Comparison of ENCODE assay signal across 8 cellular contexts in genomic region chr2:31233216-31233615, GRCh38. TPM values are rescaled to one million over a fixed set of nuclear protein-coding genes. Genes with fewer than 3 reads are reported as not detected.
DNase-seq lines count a peak whose midpoint lies in the region; ATAC-seq and TF ChIP-seq lines count a peak whose summit lies in the region.

No MANE protein-coding gene starts in this region.

- H3K27ac ChIP-seq in SK-N-SH (ENCODE audit: low read depth in 2 of 2, low read length in 1 of 2) (peak overlapping the region in 1 of 2 experiments; percentile 39; a peak in 1 of 4 replicates), OCI-LY3 (ENCODE audit: low read length) (no peak overlapping the region), substantia nigra (ENCODE audit: low read depth, low read length, poor library complexity, severe bottlenecking) (no peak overlapping the region)
- no peak overlapping the region for H3K27ac ChIP-seq in effector memory CD4-positive, alpha-beta T cell (ENCODE audit: insufficient read depth, low read length, poor library complexity, severe bottlenecking)

- WGBS in SK-N-SH (ENCODE audit: low lambda C conversion rate): 100% methylated on average over 1 of the region's 1 CpG

- H3K4me2 ChIP-seq in SK-N-SH: peak overlapping the region; percentile 95
- peak overlapping the region; percentile 75 for H3K4me2 ChIP-seq in OCI-LY3 (ENCODE audit: low read length)

- H3K36me3 ChIP-seq in SK-N-SH (replicated peaks in 1 of 2; ENCODE audit: control insufficient read depth in 1 of 2, insufficient read depth in 2 of 2, low read length in 1 of 2) (peaks cover 2 to 6% of the 10 kb centered on the region in 2 experiments), OCI-LY3 (replicated peaks; ENCODE audit: low read depth, low read length) (no peaks in the 10 kb centered on the region)
- no peaks in the 10 kb centered on the region for H3K36me3 ChIP-seq in effector memory CD4-positive, alpha-beta T cell (ENCODE audit: control insufficient read depth, insufficient read depth, low read length)

- H2AFZ ChIP-seq in SK-N-SH (ENCODE audit: low read depth) (peak overlapping the region; percentile 45; the same call in 1 of the 2 replicates), OCI-LY3 (ENCODE audit: low read depth, low read length) (peak overlapping the region; percentile 78; the same call in 1 of the 2 replicates)

- H3K4me1 ChIP-seq in SK-N-SH (ENCODE audit: control insufficient read depth in 1 of 2, insufficient read depth in 2 of 2, low read depth in 1 of 2, low read length in 1 of 2) (peaks cover 14 to 34% of the 10 kb centered on the region in 2 experiments; a peak in 3 of 4 replicates), OCI-LY3 (ENCODE audit: low read length) (peaks cover 28% of the 10 kb centered on the region)
- peaks cover 5% of the 10 kb centered on the region for H3K4me1 ChIP-seq in effector memory CD4-positive, alpha-beta T cell (ENCODE audit: control insufficient read depth, insufficient read depth, low read length, poor library complexity, severe bottlenecking)

- CTCF ChIA-PET in SK-N-SH (lab: Yijun Ruan, JAX): interaction anchor here (0.6 to 12.4 kb wide), 36 partner anchors 8 to 1068 kb away, joined by 3 to 185 read pairs (median 5); partner anchors contain the start of genes CAPN14 and GALNT14

- no peak for TF ChIP-seq EP300 in SK-N-SH (IDR thresholded peaks at IDR 0.05; ENCODE audit: borderline replicate concordance in 1 of 2, low read depth in 1 of 2, low read length in 1 of 2)

- H3K4me3 ChIP-seq in SK-N-SH (ENCODE audit: low read depth in 2 of 2, low read length in 1 of 2): peak overlapping the region in 1 of 2 experiments; percentile 89; a peak in 1 of 4 replicates
- H3K4me3 ChIP-seq in OCI-LY3 (ENCODE audit: low read length): peak overlapping the region; percentile 86
- H3K4me3 ChIP-seq in effector memory CD4-positive, alpha-beta T cell (ENCODE audit: insufficient read depth, low read depth, low read length, poor library complexity, severe bottlenecking): peak overlapping the region; percentile 80

- H3K9me2 ChIP-seq in SK-N-SH: no peaks in the 10 kb centered on the region

- H4K20me1 ChIP-seq in SK-N-SH (ENCODE audit: insufficient read depth) (peaks cover 24% of the 10 kb centered on the region), OCI-LY3 (ENCODE audit: insufficient read depth, low read length) (no peaks in the 10 kb centered on the region)

- no peaks in the 10 kb centered on the region for H3K9me3 ChIP-seq in SK-N-SH
- H3K9me3 ChIP-seq in OCI-LY3 (ENCODE audit: insufficient read depth, low read length): no peaks in the 10 kb centered on the region
- H3K9me3 ChIP-seq in effector memory CD4-positive, alpha-beta T cell (ENCODE audit: control insufficient read depth, low read length): no peaks in the 10 kb centered on the region

- DNase-seq in SK-N-SH: no peak
- no peak for DNase-seq in effector memory CD4-positive, alpha-beta T cell
- DNase-seq in renal cortical epithelial cell (ENCODE audit: low read depth): peak; percentile 57
- DNase-seq in substantia nigra (lab: John Stamatoyannopoulos, UW): no peak
- DNase-seq in D341Med (ENCODE audit: low spot score): no peak
- DNase-seq in NOMO-1 treated with DMSO at 0.1 percent for 48 hours (lab: John Stamatoyannopoulos, UW; ENCODE audit: unreplicated experiment): no peak

- POLR2A ChIA-PET in SK-N-SH (lab: Yijun Ruan, JAX): interaction anchor here (0.7 kb wide), 1 partner anchor 1315 kb away, joined by 3 read pairs; no protein-coding TSS in a partner anchor

- H3K79me2 ChIP-seq in SK-N-SH (ENCODE audit: insufficient read depth) (peaks cover 38% of the 10 kb centered on the region), OCI-LY3 (ENCODE audit: low read length) (peaks cover 6% of the 10 kb centered on the region; the same call in 1 of the 2 replicates)

- no peaks in the 10 kb centered on the region for H3F3A ChIP-seq in SK-N-SH (replicated peaks; ENCODE audit: insufficient read depth)

- ATAC-seq in SK-N-SH treated with all-trans-retinoic acid at 6 μM for 48 hours: no peak

- H3K27me3 ChIP-seq in SK-N-SH (ENCODE audit: insufficient read depth) (no peaks in the 10 kb centered on the region), OCI-LY3 (ENCODE audit: low read depth, low read length) (no peaks in the 10 kb centered on the region)
- no peaks in the 10 kb centered on the region for H3K27me3 ChIP-seq in effector memory CD4-positive, alpha-beta T cell (replicated peaks; ENCODE audit: control insufficient read depth, insufficient read depth, low read length, poor library complexity, severe bottlenecking)

- H3K9ac ChIP-seq in SK-N-SH: no peak overlapping the region
- peak overlapping the region; percentile 69 for H3K9ac ChIP-seq in OCI-LY3 (ENCODE audit: low read length)

- TF ChIP-seq RAD21 in SK-N-SH (IDR thresholded peaks at IDR 0.05; ENCODE audit: low read length): no peak

- no peak for TF ChIP-seq CTCF in SK-N-SH (IDR thresholded peaks at IDR 0.05)
- TF ChIP-seq CTCF in OCI-LY3 (IDR thresholded peaks at IDR 0.05; ENCODE audit: low read depth, low read length): no peak

TF ChIP-seq in SK-N-SH, 30 proteins besides CTCF, POLR2A, EP300 and RAD21 (continues in another document):
- no peak for TF ChIP-seq ELF1 (IDR thresholded peaks at IDR 0.05)
- no peak for TF ChIP-seq REST (IDR thresholded peaks at IDR 0.05; ENCODE audit: low read depth, low read length)
- no peak for TF ChIP-seq NFIC (IDR thresholded peaks at IDR 0.05; ENCODE audit: borderline replicate concordance)
- no peak for TF ChIP-seq FOXM1 (IDR thresholded peaks at IDR 0.05; ENCODE audit: low read depth)

TF ChIP-seq in SK-N-SH treated with all-trans-retinoic acid at 6 μM for 48 hours, 23 proteins besides CTCF, POLR2A, EP300 and RAD21:
- TF ChIP-seq SNAI2 (CRISPR knock-in tag; IDR thresholded peaks at IDR 0.05) (no peak), ZNF565 (CRISPR knock-in tag; conservative IDR thresholded peaks at IDR 0.05; ENCODE audit: low read depth) (no peak), TSHZ2 (CRISPR knock-in tag; IDR thresholded peaks at IDR 0.05) (no peak), ZC3H10 (CRISPR knock-in tag; IDR thresholded peaks at IDR 0.05) (no peak), ARNTL (CRISPR knock-in tag; IDR thresholded peaks at IDR 0.05; ENCODE audit: borderline replicate concordance, low read depth) (no peak), TCF4 (CRISPR knock-in tag; IDR thresholded peaks at IDR 0.05; ENCODE audit: borderline replicate concordance) (no peak)

RNA-seq across cellular contexts. Expression of gene EHD3, which starts 0.7 kb away (rescaled TPM):
- polyA plus RNA-seq in SK-N-SH (2012; rRNA removed): 45.3 and 45.4 TPM in 2 replicates
- polyA plus RNA-seq in SK-N-SH (2012; cell fraction: cytosol; rRNA removed): 23.3 and 36.2 TPM in 2 replicates
- polyA plus RNA-seq in SK-N-SH (2012; cell fraction: nucleus; rRNA removed): 23.2 and 27.0 TPM in 2 replicates
- 5.4 and 9.5 TPM in 2 replicates for total RNA-seq in renal cortical epithelial cell

RNA-seq across cellular contexts. Expression of gene CAPN14, which starts 15.9 kb away (rescaled TPM):
- 0.08 and 0.11 TPM in 2 replicates for polyA plus RNA-seq in SK-N-SH (2012; rRNA removed)
- polyA plus RNA-seq in SK-N-SH (2012; cell fraction: cytosol; rRNA removed): 0.08 and 0.12 TPM in 2 replicates
- 0.20 and 0.25 TPM in 2 replicates for polyA plus RNA-seq in SK-N-SH (2012; cell fraction: nucleus; rRNA removed)
- total RNA-seq in renal cortical epithelial cell: 0.20 and 1.6 TPM in 2 replicates
